2 cellular contexts compared by ENCODE assay signal in genomic region chr11:121459413-121460041, GRCh38.
TF ChIP-seq lines count a peak whose summit lies in the region.

No MANE protein-coding gene starts in this region.

TF ChIP-seq in SK-N-SH, 30 proteins besides CTCF, POLR2A, EP300 and RAD21 (continued from another document):
- no peak for TF ChIP-seq NFIC (IDR thresholded peaks at IDR 0.05; ENCODE audit: borderline replicate concordance)
- no peak for TF ChIP-seq USF1 (IDR thresholded peaks at IDR 0.05; ENCODE audit: borderline replicate concordance, low read depth)
- no peak for TF ChIP-seq IRF3 (IDR thresholded peaks at IDR 0.05; ENCODE audit: low read depth, low read length)

TF ChIP-seq in SK-N-SH treated with all-trans-retinoic acid at 6 μM for 48 hours, 23 proteins besides CTCF, POLR2A, EP300 and RAD21 (continued from another document):
- TF ChIP-seq POU6F1 (CRISPR knock-in tag; IDR thresholded peaks at IDR 0.05; ENCODE audit: borderline replicate concordance, low read depth) (no peak), CSRNP3 (CRISPR knock-in tag; IDR thresholded peaks at IDR 0.05) (no peak), CREB5 (CRISPR knock-in tag; IDR thresholded peaks at IDR 0.05; ENCODE audit: low read depth) (no peak), ZNF70 (CRISPR knock-in tag; IDR thresholded peaks at IDR 0.05) (no peak), TSHZ2 (CRISPR knock-in tag; IDR thresholded peaks at IDR 0.05) (no peak), ARNTL (CRISPR knock-in tag; IDR thresholded peaks at IDR 0.05; ENCODE audit: borderline replicate concordance, low read depth) (no peak), ZNF8 (CRISPR knock-in tag; IDR thresholded peaks at IDR 0.05) (no peak), SNAI2 (CRISPR knock-in tag; IDR thresholded peaks at IDR 0.05) (no peak), TCF4 (CRISPR knock-in tag; IDR thresholded peaks at IDR 0.05; ENCODE audit: borderline replicate concordance) (no peak)
TF ChIP-seq in SK-N-SH treated with all-trans-retinoic acid at 6 μM for 48 hours: peak in this region for 0.
